ENCODE assay signal across 1 cellular context in the genomic region with DNA sequence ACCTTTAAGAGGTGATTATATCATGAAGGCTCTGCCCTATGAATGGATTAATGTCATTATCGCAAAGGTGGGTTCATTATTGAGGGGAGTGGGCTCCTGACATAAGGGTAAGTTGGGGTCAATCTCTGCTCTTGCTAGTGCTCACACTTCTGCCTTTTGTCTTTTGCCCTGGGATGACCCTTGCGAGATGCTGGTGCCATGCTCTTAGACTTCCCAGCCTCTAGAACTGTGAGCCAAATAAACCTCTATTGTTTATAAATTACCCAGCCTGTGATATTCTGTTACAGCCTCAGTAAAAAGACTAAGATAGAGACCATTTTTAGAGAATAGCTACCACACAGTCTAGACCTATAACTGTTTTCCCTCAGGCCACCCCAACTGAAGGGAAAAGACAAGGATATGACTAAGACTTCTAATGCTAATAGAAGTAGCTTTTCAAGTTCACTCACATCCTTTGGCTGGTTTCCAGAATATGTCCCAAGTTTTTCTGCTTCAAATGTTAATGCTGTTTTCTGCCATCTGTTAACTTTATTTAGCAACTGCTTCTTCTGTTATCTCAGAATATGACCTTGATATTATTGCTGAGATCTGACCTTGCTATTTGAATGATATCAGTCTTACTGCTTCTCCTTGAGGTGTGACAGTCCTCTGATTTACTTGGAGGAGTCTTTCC.
TF ChIP-seq lines count a peak whose summit lies in the region.

No MANE protein-coding gene starts in this region.

TF ChIP-seq in SK-N-SH treated with all-trans-retinoic acid at 6 μM for 48 hours, 23 proteins besides CTCF, POLR2A, EP300 and RAD21 (continued from another document):
- TF ChIP-seq, protein P1, sequence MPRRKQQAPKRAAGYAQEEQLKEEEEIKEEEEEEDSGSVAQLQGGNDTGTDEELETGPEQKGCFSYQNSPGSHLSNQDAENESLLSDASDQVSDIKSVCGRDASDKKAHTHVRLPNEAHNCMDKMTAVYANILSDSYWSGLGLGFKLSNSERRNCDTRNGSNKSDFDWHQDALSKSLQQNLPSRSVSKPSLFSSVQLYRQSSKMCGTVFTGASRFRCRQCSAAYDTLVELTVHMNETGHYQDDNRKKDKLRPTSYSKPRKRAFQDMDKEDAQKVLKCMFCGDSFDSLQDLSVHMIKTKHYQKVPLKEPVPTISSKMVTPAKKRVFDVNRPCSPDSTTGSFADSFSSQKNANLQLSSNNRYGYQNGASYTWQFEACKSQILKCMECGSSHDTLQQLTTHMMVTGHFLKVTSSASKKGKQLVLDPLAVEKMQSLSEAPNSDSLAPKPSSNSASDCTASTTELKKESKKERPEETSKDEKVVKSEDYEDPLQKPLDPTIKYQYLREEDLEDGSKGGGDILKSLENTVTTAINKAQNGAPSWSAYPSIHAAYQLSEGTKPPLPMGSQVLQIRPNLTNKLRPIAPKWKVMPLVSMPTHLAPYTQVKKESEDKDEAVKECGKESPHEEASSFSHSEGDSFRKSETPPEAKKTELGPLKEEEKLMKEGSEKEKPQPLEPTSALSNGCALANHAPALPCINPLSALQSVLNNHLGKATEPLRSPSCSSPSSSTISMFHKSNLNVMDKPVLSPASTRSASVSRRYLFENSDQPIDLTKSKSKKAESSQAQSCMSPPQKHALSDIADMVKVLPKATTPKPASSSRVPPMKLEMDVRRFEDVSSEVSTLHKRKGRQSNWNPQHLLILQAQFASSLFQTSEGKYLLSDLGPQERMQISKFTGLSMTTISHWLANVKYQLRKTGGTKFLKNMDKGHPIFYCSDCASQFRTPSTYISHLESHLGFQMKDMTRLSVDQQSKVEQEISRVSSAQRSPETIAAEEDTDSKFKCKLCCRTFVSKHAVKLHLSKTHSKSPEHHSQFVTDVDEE (CRISPR knock-in tag; IDR thresholded peaks at IDR 0.05): no peak
- no peak for TF ChIP-seq TCF4 (CRISPR knock-in tag; IDR thresholded peaks at IDR 0.05; ENCODE audit: borderline replicate concordance)
- TF ChIP-seq, protein P2, sequence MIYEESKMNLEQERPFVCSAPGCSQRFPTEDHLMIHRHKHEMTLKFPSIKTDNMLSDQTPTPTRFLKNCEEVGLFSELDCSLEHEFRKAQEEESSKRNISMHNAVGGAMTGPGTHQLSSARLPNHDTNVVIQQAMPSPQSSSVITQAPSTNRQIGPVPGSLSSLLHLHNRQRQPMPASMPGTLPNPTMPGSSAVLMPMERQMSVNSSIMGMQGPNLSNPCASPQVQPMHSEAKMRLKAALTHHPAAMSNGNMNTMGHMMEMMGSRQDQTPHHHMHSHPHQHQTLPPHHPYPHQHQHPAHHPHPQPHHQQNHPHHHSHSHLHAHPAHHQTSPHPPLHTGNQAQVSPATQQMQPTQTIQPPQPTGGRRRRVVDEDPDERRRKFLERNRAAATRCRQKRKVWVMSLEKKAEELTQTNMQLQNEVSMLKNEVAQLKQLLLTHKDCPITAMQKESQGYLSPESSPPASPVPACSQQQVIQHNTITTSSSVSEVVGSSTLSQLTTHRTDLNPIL (CRISPR knock-in tag; IDR thresholded peaks at IDR 0.05; ENCODE audit: low read depth): no peak
